Comparison of ENCODE assay signal across 28 cellular contexts in genomic region chr6:115612216-115612615, GRCh38.
"Had no signal": no experiment of that assay in that cellular context is flagged by ENCODE, and none has a peak within 500 bp of the region (broad histone marks: within the 10 kb centered on the region; RNA-seq: fewer than 3 reads in every experiment).

No MANE protein-coding gene starts in this region.

- H3K79me2 ChIP-seq: parathyroid adenoma had no signal

- H3K9ac ChIP-seq: parathyroid adenoma had no signal

- H3K36me3 ChIP-seq: esophagus squamous epithelium, gastroesophageal sphincter, heart left ventricle, sigmoid colon, spleen, tibial nerve, upper lobe of left lung had no signal

- H3K27me3 ChIP-seq: esophagus squamous epithelium, gastroesophageal sphincter, heart left ventricle, sigmoid colon, spleen, testis, tibial nerve, upper lobe of left lung had no signal

- H2AFZ ChIP-seq: parathyroid adenoma had no signal

- ATAC-seq: effector memory CD8-positive, alpha-beta T cell; foreskin keratinocyte; gastroesophageal sphincter; heart left ventricle; mucosa of descending colon; natural killer cell treated with Interleukin-12 subunit alpha and Interleukin-12 subunit beta and Interleukin-15 and Interleukin-18, amount 100 ng/mL, for 72 hours; stimulated activated memory B cell treated with anti-CD40 and anti-IgM and Interleukin-4, amounts not matched to agents 10 μg/mL and 1 μg/mL and 100 μg/mL, for 72 hours; stimulated activated naive CD8-positive, alpha-beta T cell treated with anti-CD3 and anti-CD28 coated beads, Interleukin-15, Interleukin-2, amounts not matched to agents 100 U/mL and 50 U/mL, for 24 hours had no signal

- H3K4me3 ChIP-seq: esophagus squamous epithelium, gastroesophageal sphincter, heart left ventricle, mucosa of descending colon, sigmoid colon, skin epidermis, spleen, testis, tibial nerve, upper lobe of left lung had no signal

- H3K27ac ChIP-seq: esophagus squamous epithelium, foreskin keratinocyte, gastroesophageal sphincter, heart left ventricle, parathyroid adenoma, sigmoid colon, skin epidermis, spleen, testis, tibial nerve, upper lobe of left lung had no signal

- FAIRE-seq: endometrium, keratinocyte, urothelium cell line had no signal

- DNase-seq: cerebellar nuclear complex; cortex of kidney; effector memory CD8-positive, alpha-beta T cell; erythroblast; esophagus squamous epithelium; foreskin keratinocyte; heart left ventricle; hippocampal formation; immature natural killer cell; mesenchymal stem cell; mucosa of descending colon; naive B cell; sigmoid colon; spleen; stimulated activated CD4-positive, alpha-beta T cell treated with anti-CD3 and anti-CD28 coated beads, Interleukin-4, amount 100 ng/mL, for 4 hours; stimulated activated naive CD8-positive, alpha-beta T cell treated with anti-CD3 and anti-CD28 coated beads, Interleukin-15, Interleukin-2, amounts not matched to agents 100 U/mL and 50 U/mL, for 24 hours; substantia nigra; testis; upper lobe of left lung had no signal

- H3K9me3 ChIP-seq: esophagus squamous epithelium, gastroesophageal sphincter, heart left ventricle, mucosa of descending colon, sigmoid colon, testis, tibial nerve, upper lobe of left lung had no signal

- H3K4me1 ChIP-seq: esophagus squamous epithelium, foreskin keratinocyte, heart left ventricle, parathyroid adenoma, sigmoid colon, spleen, testis, upper lobe of left lung had no signal
